In genomic region chr19:18099623-18099995, GRCh38 we compare ENCODE assay signal across 1 cellular context.
TF ChIP-seq lines count a peak whose summit lies in the region.

No MANE protein-coding gene starts in this region.

TF ChIP-seq in K562, 482 proteins besides CTCF, POLR2A, EP300 and RAD21 (continues in another document):
- TF ChIP-seq PATZ1 (CRISPR knock-in tag; IDR thresholded peaks at IDR 0.05; ENCODE audit: borderline replicate concordance), result no peak
- TF ChIP-seq PTBP1 (IDR thresholded peaks at IDR 0.05; ENCODE audit: low read depth, low read length), result no peak
- no peak for TF ChIP-seq FOXK1 (CRISPR knock-in tag; IDR thresholded peaks at IDR 0.05; ENCODE audit: borderline replicate concordance)
- no peak for TF ChIP-seq KLF16 (IDR thresholded peaks at IDR 0.05)
- no peak for TF ChIP-seq LEF1 (IDR thresholded peaks at IDR 0.05)
- no peak for TF ChIP-seq ZNF311 (CRISPR knock-in tag; IDR thresholded peaks at IDR 0.05)
- no peak for TF ChIP-seq MECOM (CRISPR knock-in tag; IDR thresholded peaks at IDR 0.05)
- TF ChIP-seq ZNF586 (CRISPR knock-in tag; conservative IDR thresholded peaks at IDR 0.05), result no peak
- TF ChIP-seq RREB1 (CRISPR knock-in tag; IDR thresholded peaks at IDR 0.05), result no peak
- no peak for TF ChIP-seq RFX5 (IDR thresholded peaks at IDR 0.05; ENCODE audit: low read depth, low read length)
- 0 out of 2 replicates have a peak, but pooled peaks have one; percentile 30 for TF ChIP-seq ADNP (tag; IDR thresholded peaks at IDR 0.05)
- TF ChIP-seq POLR2B (IDR thresholded peaks at IDR 0.05; ENCODE audit: low read depth, partially characterized antibody), result no peak
- peak; percentile 65 for TF ChIP-seq CHD4 (IDR thresholded peaks at IDR 0.05; ENCODE audit: insufficient read depth, insufficient replicate concordance, low read depth, low read length, poor library complexity, severe bottlenecking)
- no peak for TF ChIP-seq CUX1 (CRISPR knock-in tag; IDR thresholded peaks at IDR 0.05)
- no peak for TF ChIP-seq EGR1 (conservative IDR thresholded peaks at IDR 0.05)
- TF ChIP-seq ZNF561 (CRISPR knock-in tag; conservative IDR thresholded peaks at IDR 0.05), result no peak
- TF ChIP-seq SLC30A9 (CRISPR knock-in tag; IDR thresholded peaks at IDR 0.05), result no peak
- TF ChIP-seq ZNF639 (CRISPR knock-in tag; conservative IDR thresholded peaks at IDR 0.05 in 1 of 2, IDR thresholded peaks at IDR 0.05 in 1 of 2), result no peak
- peak; percentile 86 for TF ChIP-seq SMARCA5 (IDR thresholded peaks at IDR 0.05)
- peak; percentile 57; the same call in 1 of the 2 replicates for TF ChIP-seq HDAC2 (IDR thresholded peaks at IDR 0.05)
- TF ChIP-seq MTA3 (IDR thresholded peaks at IDR 0.05; ENCODE audit: borderline replicate concordance), result no peak
- no peak for TF ChIP-seq AFF4 (CRISPR knock-in tag; IDR thresholded peaks at IDR 0.05)
- peak; percentile 92 for TF ChIP-seq RBM25 (IDR thresholded peaks at IDR 0.05; ENCODE audit: low read depth, low read length, severe bottlenecking)
- no peak for TF ChIP-seq MBD2 (IDR thresholded peaks at IDR 0.05; ENCODE audit: borderline replicate concordance, low read depth)
- TF ChIP-seq ZFP1 (CRISPR knock-in tag; IDR thresholded peaks at IDR 0.05), result no peak
- TF ChIP-seq ZFP36 (IDR thresholded peaks at IDR 0.05; ENCODE audit: low read depth, low read length, partially characterized antibody), result peak; percentile 74
- TF ChIP-seq ZNF184 (CRISPR knock-in tag; IDR thresholded peaks at IDR 0.05), result no peak
- TF ChIP-seq ZNF274 (IDR thresholded peaks at IDR 0.05; ENCODE audit: borderline replicate concordance, low read depth, low read length), result no peak
- peak; percentile 71 to 80 for TF ChIP-seq KDM1A (IDR thresholded peaks at IDR 0.05)
- TF ChIP-seq HDAC8 (tag; IDR thresholded peaks at IDR 0.05), result no peak
- TF ChIP-seq KHSRP (IDR thresholded peaks at IDR 0.05), result no peak
- TF ChIP-seq SIRT6 (IDR thresholded peaks at IDR 0.05; ENCODE audit: low read depth, low read length), result no peak
- TF ChIP-seq CAMTA2 (CRISPR knock-in tag; conservative IDR thresholded peaks at IDR 0.05), result no peak
- TF ChIP-seq HDAC1 (IDR thresholded peaks at IDR 0.05), result peak in 1 of 2 experiments; percentile 17; a peak in 1 of 4 replicates
- no peak for TF ChIP-seq BDP1 (IDR thresholded peaks at IDR 0.05; ENCODE audit: insufficient read depth, insufficient read length)
- TF ChIP-seq CBFA2T2 (conservative IDR thresholded peaks at IDR 0.05), result no peak
- TF ChIP-seq NFIC (IDR thresholded peaks at IDR 0.05), result no peak
- no peak for TF ChIP-seq E2F4 (CRISPR knock-in tag; IDR thresholded peaks at IDR 0.05; ENCODE audit: low read depth)
- TF ChIP-seq ZNF740 (CRISPR knock-in tag; IDR thresholded peaks at IDR 0.05), result no peak; the same call in 1 of the 2 replicates
- TF ChIP-seq ZNF740 (tag; IDR thresholded peaks at IDR 0.05), result 0 out of 4 replicates have a peak, but pooled peaks of 1 of the 2 experiments have one; percentile 1
- TF ChIP-seq ID3 (CRISPR knock-in tag; IDR thresholded peaks at IDR 0.05), result no peak
- TF ChIP-seq ID3 (tag; IDR thresholded peaks at IDR 0.05), result no peak
- TF ChIP-seq BCOR (IDR thresholded peaks at IDR 0.05), result peak; percentile 92
- TF ChIP-seq THAP7 (CRISPR knock-in tag; IDR thresholded peaks at IDR 0.05), result no peak
